15 cellular contexts compared by ENCODE assay signal in the genomic region with DNA sequence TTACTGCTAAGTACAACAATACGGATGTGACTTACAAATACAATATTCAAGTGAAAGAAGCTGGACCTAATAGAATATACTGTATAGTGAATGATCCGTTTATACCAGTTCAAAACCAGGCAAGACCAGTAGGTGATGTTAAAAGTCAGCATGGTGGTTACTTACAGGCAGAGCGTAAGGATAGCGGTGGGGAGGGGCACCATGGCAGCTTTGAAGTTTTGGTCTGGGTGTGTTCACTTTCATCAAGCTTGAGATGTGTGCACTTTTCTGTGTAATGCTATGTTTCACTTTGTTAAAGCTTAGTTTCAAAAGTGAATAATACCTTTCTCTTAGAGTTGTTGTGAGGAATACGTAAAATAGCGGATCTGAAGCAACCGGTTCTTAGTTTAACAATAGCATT. TPM values are rescaled to one million over a fixed set of nuclear protein-coding genes. Genes with fewer than 3 reads are reported as not detected.
"Had no signal": no experiment of that assay in that cellular context is flagged by ENCODE, and none has a peak within 500 bp of the region (broad histone marks: within the 10 kb centered on the region; RNA-seq: fewer than 3 reads in every experiment).

No MANE protein-coding gene starts in this region.

- H3K9me3 Mint-ChIP-seq: activated T-helper 17 cell treated with anti-CD3 and anti-CD28 coated beads, Interleukin-2, amount 50 U/mL, for 72 hours; neural progenitor cell; stimulated activated memory B cell treated with anti-CD40 and anti-IgM and Interleukin-4, amounts not matched to agents 10 μg/mL and 1 μg/mL and 100 μg/mL, for 72 hours had no signal

- ATAC-seq: activated T-helper 17 cell treated with anti-CD3 and anti-CD28 coated beads, Interleukin-2, amount 50 U/mL, for 72 hours; stimulated activated memory B cell treated with anti-CD40 and anti-IgM and Interleukin-4, amounts not matched to agents 10 μg/mL and 1 μg/mL and 100 μg/mL, for 72 hours; upper lobe of right lung had no signal

- H3K27me3 Mint-ChIP-seq: activated T-helper 17 cell treated with anti-CD3 and anti-CD28 coated beads, Interleukin-2, amount 50 U/mL, for 72 hours had no signal

- H3K4me1 Mint-ChIP-seq: neural progenitor cell had no signal

- H3K4me3 Mint-ChIP-seq: activated T-helper 17 cell treated with anti-CD3 and anti-CD28 coated beads, Interleukin-2, amount 50 U/mL, for 72 hours; neural progenitor cell; stimulated activated memory B cell treated with anti-CD40 and anti-IgM and Interleukin-4, amounts not matched to agents 10 μg/mL and 1 μg/mL and 100 μg/mL, for 72 hours had no signal

- H3K9me3 ChIP-seq: ascending aorta, esophagus muscularis mucosa, testis, upper lobe of right lung had no signal

- DNase-seq: hypothalamus, SHP77 treated with DMSO at 0.1 percent for 48 hours, testis, upper lobe of right lung had no signal

- H3K27ac ChIP-seq: ascending aorta, esophagus muscularis mucosa, neural progenitor cell, parathyroid adenoma, testis, upper lobe of right lung had no signal

- H3K27me3 ChIP-seq: ascending aorta, testis, upper lobe of right lung had no signal

- H3K4me1 ChIP-seq: ascending aorta, neural progenitor cell, testis had no signal

- H3K4me3 ChIP-seq: ascending aorta, esophagus muscularis mucosa, neural progenitor cell, testis, upper lobe of right lung had no signal

- H3K36me3 Mint-ChIP-seq: neural progenitor cell; stimulated activated memory B cell treated with anti-CD40 and anti-IgM and Interleukin-4, amounts not matched to agents 10 μg/mL and 1 μg/mL and 100 μg/mL, for 72 hours had no signal

- H3K27ac Mint-ChIP-seq: activated T-helper 17 cell treated with anti-CD3 and anti-CD28 coated beads, Interleukin-2, amount 50 U/mL, for 72 hours; neural progenitor cell; stimulated activated memory B cell treated with anti-CD40 and anti-IgM and Interleukin-4, amounts not matched to agents 10 μg/mL and 1 μg/mL and 100 μg/mL, for 72 hours had no signal

- H3K36me3 ChIP-seq: ascending aorta, esophagus muscularis mucosa, neural progenitor cell, upper lobe of right lung had no signal

RNA-seq across cellular contexts. Expression of gene SLC35G3, which starts 16.5 kb away (rescaled TPM):
- total RNA-seq: activated T-helper 17 cell treated with anti-CD3 and anti-CD28 coated beads, Interleukin-2, amount 50 U/mL, for 72 hours; ascending aorta; bronchial epithelial cell; esophagus muscularis mucosa; fibroblast of villous mesenchyme; lower leg skin; mesenteric fat pad; renal cortical epithelial cell; upper lobe of right lung had no signal
